ENCODE assay signal across 26 cellular contexts in the genomic region with DNA sequence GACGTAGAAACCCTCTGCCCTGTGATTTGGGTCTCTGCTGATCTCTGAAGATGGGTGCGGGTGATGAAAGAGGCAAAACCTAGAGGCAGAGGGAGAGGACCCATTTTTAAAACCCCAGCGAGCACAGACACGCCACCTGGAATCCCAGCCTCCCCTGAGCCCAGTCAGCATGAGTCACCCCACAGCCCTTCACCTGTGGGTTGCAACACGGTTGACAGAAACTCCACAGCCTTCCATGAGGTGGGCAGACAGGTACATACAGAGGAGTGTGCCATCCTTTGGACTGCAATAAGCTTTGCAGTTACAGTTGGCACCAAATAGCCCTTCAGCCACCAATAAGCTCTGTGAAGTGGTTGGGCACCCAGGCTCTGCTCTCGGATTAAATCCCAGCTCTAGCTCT. TPM values are rescaled to one million over a fixed set of nuclear protein-coding genes. Genes with fewer than 3 reads are reported as not detected.
A peak's percentile ranks its signal among the peaks of the same experiment; 100 is the strongest.
DNase-seq lines count a peak whose midpoint lies in the region; ATAC-seq and TF ChIP-seq lines count a peak whose summit lies in the region.
"Had no signal": no experiment of that assay in that cellular context is flagged by ENCODE, and none has a peak within 500 bp of the region (broad histone marks: within the 10 kb centered on the region; RNA-seq: fewer than 3 reads in every experiment).

No MANE protein-coding gene starts in this region.

- H2AFZ ChIP-seq in HCT116 (ENCODE audit: low read depth, low read length, poor library complexity, severe bottlenecking) (no peak overlapping the region), PC-3 (ENCODE audit: low read length) (peak overlapping the region; percentile 49; the same call in 1 of the 2 replicates)

- RAD21 ChIA-PET in HCT116 (lab: Charles Lee; ENCODE audit: low non-redundant PET in 1 of 2, low total read pairs in 2 of 2, uncharacterized antibody in 2 of 2, unreplicated experiment in 2 of 2) = interaction anchor here in 1 of 2 experiments (0.6 kb wide), 1 partner anchor 117 kb away, joined by 3 read pairs; no protein-coding TSS in a partner anchor

- no peak for TF ChIP-seq RAD21 in HCT116 (IDR thresholded peaks at IDR 0.05; ENCODE audit: low read depth)

- H3K27ac Mint-ChIP-seq in progenitor cell of endocrine pancreas = no peak overlapping the region
- H3K27ac Mint-ChIP-seq: activated T-cell treated with anti-CD3 and anti-CD28 coated beads, Interleukin-2, amount 50 U/mL, for 24 hours; CD4-positive, alpha-beta T cell had no signal

- H3F3A ChIP-seq in PC-3 (ENCODE audit: low read length, unreplicated experiment) = no peaks in the 10 kb centered on the region

- WGBS in prostate gland = 46% methylated on average over 6 of the region's 6 CpGs

- H3K4me1 Mint-ChIP-seq in progenitor cell of endocrine pancreas (ENCODE audit: low read depth) = peaks cover 23% of the 10 kb centered on the region

- ATAC-seq in HCT116 (peak; percentile 26; the same call in 1 of the 2 replicates), PC-3 (peak; percentile 67), GM18505 (IDR thresholded peaks at IDR 0.05; ENCODE audit: unreplicated experiment) (no peak), GM21528 (IDR thresholded peaks at IDR 0.05; ENCODE audit: low FRiP score, unreplicated experiment) (no peak)
- ATAC-seq: GM12878, left ventricle myocardium superior, Right ventricle myocardium inferior had no signal

- peaks cover 29% of the 10 kb centered on the region for H3K27me3 ChIP-seq in HCT116 (ENCODE audit: insufficient read depth, low read length)
- no peaks in the 10 kb centered on the region for H3K27me3 ChIP-seq in PC-3 (ENCODE audit: low read length)
- H3K27me3 ChIP-seq in prostate gland (replicated peaks; ENCODE audit: insufficient read depth) = no peaks in the 10 kb centered on the region

- no peaks in the 10 kb centered on the region for H3K36me3 Mint-ChIP-seq in progenitor cell of endocrine pancreas (ENCODE audit: insufficient read depth)

- H3K79me2 ChIP-seq in HCT116 (ENCODE audit: insufficient read depth, low read length) = no peaks in the 10 kb centered on the region
- H3K79me2 ChIP-seq in PC-3 (ENCODE audit: low read length) = no peaks in the 10 kb centered on the region

- H3K36me3 ChIP-seq in HCT116 (ENCODE audit: control insufficient read depth in 1 of 2, insufficient read depth in 2 of 2, low read length in 2 of 2) (no peaks in the 10 kb centered on the region), PC-3 (ENCODE audit: low read depth, low read length) (no peaks in the 10 kb centered on the region), prostate gland (no peaks in the 10 kb centered on the region)
- H3K36me3 ChIP-seq: cardiac muscle cell, heart right ventricle had no signal

- no peaks in the 10 kb centered on the region for H3K9me3 ChIP-seq in HCT116 (ENCODE audit: control insufficient read depth in 1 of 2, insufficient read depth in 1 of 2, low read depth in 1 of 2, low read length in 2 of 2)
- H3K9me3 ChIP-seq in PC-3 (ENCODE audit: low read length) = no peaks in the 10 kb centered on the region
- H3K9me3 ChIP-seq in prostate gland = no peaks in the 10 kb centered on the region
- H3K9me3 ChIP-seq: heart right ventricle had no signal

- H3K27ac ChIP-seq in HCT116 (ENCODE audit: low read depth, low read length) (no peak overlapping the region), PC-3 (ENCODE audit: low read length) (peak overlapping the region; percentile 57), prostate gland (peak overlapping the region in 1 of 2 donors; percentile 20)
- H3K27ac ChIP-seq: cardiac muscle cell, heart right ventricle had no signal

- H3K4me3 Mint-ChIP-seq in progenitor cell of endocrine pancreas (ENCODE audit: low read depth) = no peak overlapping the region
- H3K4me3 Mint-ChIP-seq: activated T-cell treated with anti-CD3 and anti-CD28 coated beads, Interleukin-2, amount 50 U/mL, for 24 hours; CD4-positive, alpha-beta T cell; neural crest cell had no signal

- TF ChIP-seq POLR2A in HCT116 (IDR thresholded peaks at IDR 0.05; ENCODE audit: borderline replicate concordance, extremely low read depth, insufficient read depth, insufficient read length) (no peak), prostate gland (IDR thresholded peaks at IDR 0.05) (no peak), GM18505 (IDR thresholded peaks at IDR 0.05; ENCODE audit: borderline replicate concordance, extremely low read depth, insufficient read depth, insufficient read length) (no peak)

- intact Hi-C loops in HCT116 (cut with micrococcal nuclease) (no loop called here), PC-3 (cut with micrococcal nuclease) (loop anchor here (2.0 kb wide), 1 partner anchor 74 kb away; no protein-coding TSS in a partner anchor), prostate gland (cut with DNase I) (loop anchor here (10.0 kb wide), 1 partner anchor 112 kb away; no protein-coding TSS in a partner anchor)

- POLR2A ChIA-PET in HCT116 (lab: Charles Lee) (interaction anchor here (1.0 kb wide), 1 partner anchor 111 kb away, joined by 3 read pairs; no protein-coding TSS in a partner anchor), PC-3 (lab: Charles Lee; ENCODE audit: unreplicated experiment) (no interaction called here)

- H3K4me3 ChIP-seq in HCT116 (replicated peaks in 1 of 2; ENCODE audit: low read depth in 1 of 2, low read length in 2 of 2) (no peak overlapping the region), PC-3 (ENCODE audit: low read length) (no peak overlapping the region), epithelial cell of esophagus (ENCODE audit: low read length) (no peak overlapping the region), prostate gland (no peak overlapping the region)
- H3K4me3 ChIP-seq: cardiac muscle cell, GM12878, heart right ventricle had no signal

- peaks cover 19% of the 10 kb centered on the region for H3K27me3 Mint-ChIP-seq in progenitor cell of endocrine pancreas

- no peak for DNase-seq in HCT116 (ENCODE audit: low read depth, low spot score)
- DNase-seq in PC-3 = peak; percentile 88
- DNase-seq in epithelial cell of esophagus (ENCODE audit: low read depth) = peak; percentile 100
- peak; percentile 72 for DNase-seq in prostate gland (ENCODE audit: low spot score)
- no peak for DNase-seq in progenitor cell of endocrine pancreas (ENCODE audit: low spot score, unreplicated experiment)
- DNase-seq: activated CD4-positive, alpha-beta T cell treated with anti-CD3 and anti-CD28 coated beads for 1 hour; activated CD8-positive, alpha-beta memory T cell treated with anti-CD3 and anti-CD28 coated beads for 24 hours; activated naive CD4-positive, alpha-beta T cell; activated T-cell treated with anti-CD3 and anti-CD28 coated beads, Interleukin-2, amount 50 U/mL, for 24 hours; CD4-positive, alpha-beta T cell; cortex of kidney; DMS153; heart right ventricle; Karpas-422; left ventricle myocardium superior; NCI-H1048; NCI-H187; NCI-H226; NK-92 treated with Interleukin-12 subunit alpha and Interleukin-12 subunit beta, amount 100 ng/mL, for 24 hours had no signal

- H3K9me3 Mint-ChIP-seq in progenitor cell of endocrine pancreas (ENCODE audit: low read depth) = no peaks in the 10 kb centered on the region
- H3K9me3 Mint-ChIP-seq: activated T-cell treated with anti-CD3 and anti-CD28 coated beads, Interleukin-2, amount 50 U/mL, for 24 hours; CD4-positive, alpha-beta T cell; neural crest cell had no signal

- CTCF ChIA-PET in HCT116 (lab: Charles Lee) (interaction anchor here (1.3 to 1.7 kb wide), 2 partner anchors 12 to 75 kb away, joined by 3 to 4 read pairs; no protein-coding TSS in a partner anchor), PC-3 (lab: Charles Lee) (interaction anchor here (0.5 to 2.8 kb wide), 4 partner anchors 22 to 167 kb away, joined by 3 to 14 read pairs (median 9); no protein-coding TSS in a partner anchor)

- BruUV-seq in HCT116 (replicated peaks; lab: Mats Ljungman, UMichigan) (no TSS peak), PC-3 (replicated peaks; lab: Mats Ljungman, UMichigan) (no TSS peak)

- no peaks in the 10 kb centered on the region for H3K9me2 ChIP-seq in HCT116 (ENCODE audit: insufficient read depth)
- no peaks in the 10 kb centered on the region for H3K9me2 ChIP-seq in PC-3 (replicated peaks; ENCODE audit: low read length)

- no peaks in the 10 kb centered on the region for H4K20me1 ChIP-seq in HCT116 (ENCODE audit: insufficient read depth)
- no peaks in the 10 kb centered on the region for H4K20me1 ChIP-seq in PC-3 (ENCODE audit: low read length)

- H3K4me2 ChIP-seq in HCT116 (ENCODE audit: low read length) = peak overlapping the region; percentile 52
- peak overlapping the region; percentile 53 for H3K4me2 ChIP-seq in PC-3 (ENCODE audit: low read length)

- H3K4me1 ChIP-seq in HCT116 (ENCODE audit: control insufficient read depth in 1 of 2, insufficient read depth in 2 of 2, low read length in 2 of 2) (peaks cover 33 to 64% of the 10 kb centered on the region in 2 experiments), PC-3 (ENCODE audit: insufficient read depth, low read length) (peaks cover 52% of the 10 kb centered on the region), prostate gland (replicated peaks) (peaks cover 1% of the 10 kb centered on the region)

- H3K9ac ChIP-seq in HCT116 (ENCODE audit: low read length) (no peak overlapping the region), PC-3 (ENCODE audit: low read length) (0 out of 2 replicates have a peak overlapping the region, but pooled peaks have one; percentile 23)

- TF ChIP-seq CTCF in HCT116 (IDR thresholded peaks at IDR 0.05 in 2 of 3, conservative IDR thresholded peaks at IDR 0.05 in 1 of 3; ENCODE audit: borderline replicate concordance in 1 of 3, insufficient read depth in 1 of 3, low read depth in 2 of 3, low read length in 2 of 3) = no peak
- no peak; the same call in 1 of the 2 replicates for TF ChIP-seq CTCF in PC-3 (conservative IDR thresholded peaks at IDR 0.05; ENCODE audit: low read depth, low read length)
- TF ChIP-seq CTCF in epithelial cell of esophagus (IDR thresholded peaks at IDR 0.05; ENCODE audit: insufficient read depth, low read depth, low read length, missing control alignments) = peak; percentile 31
- no peak for TF ChIP-seq CTCF in prostate gland (IDR thresholded peaks at IDR 0.05)
- TF ChIP-seq CTCF in progenitor cell of endocrine pancreas (IDR thresholded peaks at IDR 0.05; ENCODE audit: unreplicated experiment) = no peak

TF ChIP-seq in HCT116, 20 proteins besides CTCF, POLR2A, EP300 and RAD21 (continues in another document):
- peak; percentile 81 for TF ChIP-seq FOSL1 (IDR thresholded peaks at IDR 0.05; ENCODE audit: low read depth)
- TF ChIP-seq JUND (IDR thresholded peaks at IDR 0.05) = peak; percentile 73
- TF ChIP-seq TCF7L2 (IDR thresholded peaks at IDR 0.05; ENCODE audit: borderline replicate concordance, extremely low read depth, insufficient read depth, insufficient read length) = peak; percentile 8
- TF ChIP-seq, protein P1, sequence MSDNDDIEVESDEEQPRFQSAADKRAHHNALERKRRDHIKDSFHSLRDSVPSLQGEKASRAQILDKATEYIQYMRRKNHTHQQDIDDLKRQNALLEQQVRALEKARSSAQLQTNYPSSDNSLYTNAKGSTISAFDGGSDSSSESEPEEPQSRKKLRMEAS (IDR thresholded peaks at IDR 0.05) = peak; percentile 64
- no peak for TF ChIP-seq SIN3A (IDR thresholded peaks at IDR 0.05; ENCODE audit: low read depth)
- TF ChIP-seq SRF (IDR thresholded peaks at IDR 0.05; ENCODE audit: low read depth) = no peak
- peak; percentile 90 for TF ChIP-seq CEBPB (IDR thresholded peaks at IDR 0.05; ENCODE audit: low read depth)

RNA-seq across cellular contexts. Expression of a gene that starts 2.1 kb away (rescaled TPM):
- total RNA-seq in HCT116 (2021; ENCODE audit: unreplicated experiment) (1.0 TPM), PC-3 (2014; rRNA removed) (3.5 and 7.8 TPM in 2 replicates), prostate gland (1 to 10 TPM; 8.1 to 8.4 TPM), progenitor cell of endocrine pancreas (4.9 and 5.7 TPM in 2 replicates)
- polyA plus RNA-seq in HCT116 (2012) = 1.9 and 2.2 TPM in 2 replicates
- total RNA-seq: CD4-positive, alpha-beta T cell; heart right ventricle; left ventricle myocardium superior; Right ventricle myocardium inferior; subcutaneous adipose tissue had no signal
- polyA plus RNA-seq: cardiac muscle cell had no signal

Comparison
In these comparisons a context has a peak if more than half of its experiments do, and no peak if none do; other contexts are left out.
1. ATAC-seq: peak in HCT116 (single experiment) and PC-3 (single experiment); none in GM18505 (single experiment) and GM21528 (single experiment).
2. DNase-seq: peak in PC-3 (single experiment), epithelial cell of esophagus (single experiment) and prostate gland (single experiment); none in HCT116 (single experiment) and progenitor cell of endocrine pancreas (single experiment).